Comparison of ENCODE assay signal across 6 cellular contexts in genomic region chr6:41073968-41074691, GRCh38. TPM values are rescaled to one million over a fixed set of nuclear protein-coding genes. Genes with fewer than 3 reads are reported as not detected.
DNase-seq lines count a peak whose midpoint lies in the region; ATAC-seq and FAIRE-seq lines count a peak whose summit lies in the region.

No MANE protein-coding gene starts in this region.

- no peaks in the 10 kb centered on the region for H3K9me3 ChIP-seq in CD8-positive, alpha-beta memory T cell (ENCODE audit: low read length)
- no peaks in the 10 kb centered on the region for H3K9me3 ChIP-seq in skeletal muscle tissue (ENCODE audit: control insufficient read depth in 3 of 3, low read length in 3 of 3)

- DNase-seq in CD8-positive, alpha-beta memory T cell: peak in 2 of 5 donors; percentile 23 to 27
- DNase-seq in NCI-H2029 (lab: John Stamatoyannopoulos, UW): peak; percentile 38
- DNase-seq in SKM-1 (lab: John Stamatoyannopoulos, UW; ENCODE audit: unreplicated experiment): no peak

- FAIRE-seq in endometrium (lab: Jason Lieb, UNC): peak; percentile 51

- H3K9me3 Mint-ChIP-seq in CD8-positive, alpha-beta memory T cell: no peaks in the 10 kb centered on the region

- H3K4me1 Mint-ChIP-seq in CD8-positive, alpha-beta memory T cell: peaks cover 52 to 72% (median 66%) of the 10 kb centered on the region in 3 donors

- peak overlapping the region; percentile 94 for H3K27ac ChIP-seq in CD8-positive, alpha-beta memory T cell (ENCODE audit: low read depth, low read length)
- peak overlapping the region; percentile 97 for H3K27ac ChIP-seq in skeletal muscle tissue (ENCODE audit: low read depth, low read length)

- peaks cover 39% of the 10 kb centered on the region for H3K4me1 ChIP-seq in CD8-positive, alpha-beta memory T cell (ENCODE audit: insufficient read depth, low read length)
- peaks cover 17 to 20% (median 17%) of the 10 kb centered on the region in 3 donors for H3K4me1 ChIP-seq in skeletal muscle tissue (ENCODE audit: control insufficient read depth in 3 of 3, insufficient read depth in 3 of 3, low read length in 3 of 3)

- H3K36me3 Mint-ChIP-seq in CD8-positive, alpha-beta memory T cell: peaks cover 3 to 47% (median 11%) of the 10 kb centered on the region in 3 donors

- peak overlapping the region; percentile 89 to 99 (median 96) for H3K27ac Mint-ChIP-seq in CD8-positive, alpha-beta memory T cell

- POLR2A ChIA-PET in CD8-positive, alpha-beta memory T cell (lab: Charles Lee): no interaction called here

- no peak for ATAC-seq in GM18517 (IDR thresholded peaks at IDR 0.05; ENCODE audit: unreplicated experiment)

- H3K36me3 ChIP-seq in CD8-positive, alpha-beta memory T cell (ENCODE audit: insufficient read depth, low read length): peaks cover 10% of the 10 kb centered on the region
- peaks cover 0 to 9% (median 6%) of the 10 kb centered on the region in 3 donors for H3K36me3 ChIP-seq in skeletal muscle tissue (ENCODE audit: control insufficient read depth in 3 of 3, insufficient read depth in 3 of 3, low read length in 3 of 3)

- CTCF ChIA-PET in CD8-positive, alpha-beta memory T cell (lab: Charles Lee): no interaction called here

- peak overlapping the region; percentile 98 for H3K4me3 ChIP-seq in CD8-positive, alpha-beta memory T cell (ENCODE audit: low read length)
- H3K4me3 ChIP-seq in skeletal muscle tissue (ENCODE audit: low read length in 3 of 3): peak overlapping the region; percentile 83 to 89 (median 89)

- H3K27me3 Mint-ChIP-seq in CD8-positive, alpha-beta memory T cell: peaks cover 0 to 6% of the 10 kb centered on the region in 2 donors

- H3K9ac ChIP-seq in skeletal muscle tissue (ENCODE audit: low read depth in 1 of 3, low read length in 3 of 3): peak overlapping the region; percentile 98 to 99 (median 99)

- peak overlapping the region; percentile 84 to 97 (median 89) for H3K4me3 Mint-ChIP-seq in CD8-positive, alpha-beta memory T cell

- no peaks in the 10 kb centered on the region for H3K27me3 ChIP-seq in CD8-positive, alpha-beta memory T cell (ENCODE audit: insufficient read depth, low read length, poor library complexity, severe bottlenecking)
- no peaks in the 10 kb centered on the region for H3K27me3 ChIP-seq in skeletal muscle tissue (ENCODE audit: control insufficient read depth in 3 of 3, insufficient read depth in 3 of 3, low read length in 3 of 3)

RNA-seq across cellular contexts. Expression of gene NFYA, which starts 1.4 kb away (rescaled TPM):
- total RNA-seq in CD8-positive, alpha-beta memory T cell: 10 to 100 TPM; 34.5 to 34.9 TPM
- 26.3 TPM for polyA plus RNA-seq in CD8-positive, alpha-beta memory T cell
- 17.2 TPM for total RNA-seq in skeletal muscle tissue

RNA-seq across cellular contexts. Expression of gene OARD1, which starts 2.0 kb away (rescaled TPM):
- total RNA-seq in CD8-positive, alpha-beta memory T cell: 10 to 100 TPM; 41.9 to 42.9 TPM
- polyA plus RNA-seq in CD8-positive, alpha-beta memory T cell: 51.1 TPM
- 10.4 TPM for total RNA-seq in skeletal muscle tissue

RNA-seq across cellular contexts. Expression of gene APOBEC2, which starts 21.1 kb away (rescaled TPM):
- total RNA-seq in CD8-positive, alpha-beta memory T cell: not detected
- not detected for polyA plus RNA-seq in CD8-positive, alpha-beta memory T cell
- total RNA-seq in skeletal muscle tissue: 664 TPM

RNA-seq across cellular contexts. Expression of gene TSPO2, which starts 31.9 kb away (rescaled TPM):
- total RNA-seq in CD8-positive, alpha-beta memory T cell: not detected
- polyA plus RNA-seq in CD8-positive, alpha-beta memory T cell: not detected
- 1.0 TPM for total RNA-seq in skeletal muscle tissue

RNA-seq across cellular contexts. Expression of gene UNC5CL, which starts 35.1 kb away (rescaled TPM):
- 1 to 10 TPM; 1.1 to 1.8 TPM for total RNA-seq in CD8-positive, alpha-beta memory T cell
- 0.40 TPM for polyA plus RNA-seq in CD8-positive, alpha-beta memory T cell
- 2.1 TPM for total RNA-seq in skeletal muscle tissue

Comparison
In these comparisons a context has a peak if more than half of its experiments do, and no peak if none do; other contexts are left out.
1. RNA of gene APOBEC2, which starts 21.1 kb away (total RNA-seq): 664 TPM in skeletal muscle tissue (single experiment); not detected in CD8-positive, alpha-beta memory T cell; every median in the first group is over 100 times any median in the second.